17 cellular contexts compared by ENCODE assay signal in the genomic region with DNA sequence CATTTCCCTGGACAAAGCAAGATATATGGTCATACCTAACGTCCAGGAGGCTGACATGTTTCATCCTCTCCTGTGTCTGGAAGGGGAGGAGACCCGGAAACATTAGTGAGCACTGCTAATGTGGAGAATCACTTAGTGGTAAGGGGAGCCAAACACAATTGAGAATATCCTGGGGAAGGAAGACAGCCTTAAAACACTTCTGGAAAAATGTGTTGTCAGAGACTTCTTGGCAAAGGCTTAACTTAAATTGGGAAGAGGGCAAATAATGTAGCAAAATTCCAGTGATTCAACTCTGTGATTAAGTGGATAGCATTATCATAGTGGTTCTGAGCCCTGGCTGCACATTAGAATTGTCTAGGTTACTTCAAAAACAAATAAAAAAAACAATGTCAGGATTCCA. TPM values are rescaled to one million over a fixed set of nuclear protein-coding genes. Genes with fewer than 3 reads are reported as not detected.
DNase-seq lines count a peak whose midpoint lies in the region; ATAC-seq, FAIRE-seq and TF ChIP-seq lines count a peak whose summit lies in the region.
"Had no signal": no experiment of that assay in that cellular context is flagged by ENCODE, and none has a peak within 500 bp of the region (broad histone marks: within the 10 kb centered on the region; RNA-seq: fewer than 3 reads in every experiment).

No MANE protein-coding gene starts in this region.

- H3K27ac ChIP-seq in left ventricle myocardium inferior (replicated peaks) (peak overlapping the region; percentile 81), skeletal muscle tissue (ENCODE audit: low read depth, low read length) (peak overlapping the region; percentile 68)

- DNase-seq in GM03348 (ENCODE audit: low spot score) (peak; percentile 15), dermis microvascular lymphatic vessel endothelial cell (ENCODE audit: low read depth in 2 of 2) (peak; percentile 45 to 52), left ventricle myocardium inferior (no peak), hypothalamus (lab: John Stamatoyannopoulos, UW) (no peak), HTR-8/SVneo (ENCODE audit: insufficient read length, low spot score) (no peak)
- DNase-seq in activated CD4-positive, alpha-beta T cell treated with anti-CD3 and anti-CD28 coated beads, Interleukin-2, amount 50 U/mL, for 48 hours: no peak
- DNase-seq: DMS 273 treated with DMSO at 0.1 percent for 48 hours; GDM1; KG1; MV-4-11; NCI-H187 treated with DMSO at 0.1 percent for 48 hours; NCI-H2227 treated with DMSO at 0.1 percent for 48 hours; stimulated activated CD4-positive, alpha-beta T cell treated with anti-CD3 and anti-CD28 coated beads, Interleukin-2, amount 100 ng/mL, for 48 hours had no signal

- H3K9me3 ChIP-seq in left ventricle myocardium inferior (replicated peaks): peaks cover 23% of the 10 kb centered on the region
- peaks cover 0 to 3% (median 0%) of the 10 kb centered on the region in 3 donors for H3K9me3 ChIP-seq in skeletal muscle tissue (ENCODE audit: control insufficient read depth in 3 of 3, low read length in 3 of 3)
- H3K9me3 ChIP-seq: breast epithelium had no signal

- H3K27me3 ChIP-seq in left ventricle myocardium inferior (ENCODE audit: low read depth): no peaks in the 10 kb centered on the region
- no peaks in the 10 kb centered on the region for H3K27me3 ChIP-seq in skeletal muscle tissue (ENCODE audit: control insufficient read depth in 3 of 3, insufficient read depth in 3 of 3, low read length in 3 of 3)
- H3K27me3 ChIP-seq: breast epithelium had no signal

- H3K4me1 ChIP-seq in left ventricle myocardium inferior (peaks cover 53% of the 10 kb centered on the region), skeletal muscle tissue (ENCODE audit: control insufficient read depth in 3 of 3, insufficient read depth in 3 of 3, low read length in 3 of 3) (peaks cover 0 to 12% (median 9%) of the 10 kb centered on the region in 3 donors)
- H3K4me1 ChIP-seq: breast epithelium had no signal

- H3K4me3 ChIP-seq in left ventricle myocardium inferior (no peak overlapping the region), skeletal muscle tissue (ENCODE audit: low read length in 3 of 3) (no peak overlapping the region)
- H3K4me3 ChIP-seq: breast epithelium had no signal

- no peak for TF ChIP-seq CTCF in left ventricle myocardium inferior (IDR thresholded peaks at IDR 0.05; ENCODE audit: borderline replicate concordance)

- no peak for ATAC-seq in HG02571 (IDR thresholded peaks at IDR 0.05; ENCODE audit: unreplicated experiment)

- no peak for FAIRE-seq in HTR-8/SVneo (lab: Jason Lieb, UNC)
- FAIRE-seq: GM12892 had no signal

- peaks cover 88% of the 10 kb centered on the region for H3K36me3 ChIP-seq in left ventricle myocardium inferior
- H3K36me3 ChIP-seq in skeletal muscle tissue (ENCODE audit: control insufficient read depth in 3 of 3, insufficient read depth in 3 of 3, low read length in 3 of 3): peaks cover 8 to 28% (median 16%) of the 10 kb centered on the region in 3 donors
- H3K36me3 ChIP-seq: breast epithelium had no signal

- H3K9ac ChIP-seq in skeletal muscle tissue (ENCODE audit: low read depth in 1 of 3, low read length in 3 of 3): no peak overlapping the region

- intact Hi-C loops in left ventricle myocardium inferior (cut with micrococcal nuclease): no loop called here

RNA-seq across cellular contexts. Expression of a gene that starts 39.5 kb away (rescaled TPM):
- total RNA-seq in dermis microvascular lymphatic vessel endothelial cell (10.0 and 19.2 TPM in 2 replicates), left ventricle myocardium inferior (292 TPM), skeletal muscle tissue (116 TPM)

Comparison
In these comparisons a context has a peak if more than half of its experiments do, and no peak if none do; other contexts are left out.
1. DNase-seq: peak in GM03348 (single experiment) and dermis microvascular lymphatic vessel endothelial cell (2 of 2); none in left ventricle myocardium inferior (single experiment), hypothalamus (0 of 51), HTR-8/SVneo (single experiment) and activated CD4-positive, alpha-beta T cell treated with anti-CD3 and anti-CD28 coated beads, Interleukin-2, amount 50 U/mL, for 48 hours (0 of 2).